In the genomic region with DNA sequence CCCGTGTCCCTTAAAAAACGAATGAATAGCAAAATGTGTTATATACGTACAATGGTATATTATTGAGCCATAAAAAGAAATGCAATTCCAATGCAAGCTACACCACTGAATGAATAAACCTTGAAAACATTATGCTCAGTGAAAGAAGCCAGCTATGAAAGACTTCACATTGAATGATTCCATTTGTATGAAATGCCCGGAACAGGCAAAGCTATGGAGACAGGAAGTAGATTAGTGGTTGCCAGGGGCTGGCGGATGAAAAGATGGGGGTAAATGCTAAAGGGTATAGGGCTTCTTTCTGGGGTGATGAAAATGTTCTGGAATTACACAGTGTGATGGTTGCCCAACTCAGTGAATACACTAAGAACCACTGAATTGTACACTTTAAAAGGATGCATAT, we compare ENCODE assay signal across 19 cellular contexts.
"Had no signal": no experiment of that assay in that cellular context is flagged by ENCODE, and none has a peak within 500 bp of the region (broad histone marks: within the 10 kb centered on the region; RNA-seq: fewer than 3 reads in every experiment).

No MANE protein-coding gene starts in this region.

- H3K36me3 ChIP-seq: ovary, uterus had no signal

- H3K4me1 ChIP-seq: adrenal gland, right lobe of liver, suprapubic skin, transverse colon, uterus had no signal

- H3K9me3 ChIP-seq: adrenal gland, ovary, right lobe of liver, suprapubic skin, transverse colon, uterus had no signal

- H3K4me3 ChIP-seq: adrenal gland, ovary, right lobe of liver, smooth muscle cell, suprapubic skin, transverse colon, uterus had no signal

- DNase-seq: activated gamma-delta T cell treated with Interleukin-2 at 50 U/mL for 16 hours; adrenal gland; caudate nucleus; endodermal cell; erythroblast; immature natural killer cell; left ventricle myocardium superior; mesendoderm; naive thymus-derived CD4-positive, alpha-beta T cell; ovary; right lobe of liver; stimulated activated CD4-positive, alpha-beta T cell treated with anti-CD3 and anti-CD28 coated beads, Interleukin-4, amount 100 ng/mL, for 1 hour; stimulated activated naive CD8-positive, alpha-beta T cell treated with anti-CD3 and anti-CD28 coated beads, Interleukin-15, amount 100 ng/mL, for 72 hours; T-helper 17 cell; transverse colon; uterus had no signal

- ATAC-seq: activated CD4-positive, CD25-positive, alpha-beta regulatory T cell treated with anti-CD3 and anti-CD28 coated beads, Interleukin-2, amount 50 U/mL, for 24 hours; left ventricle myocardium superior; naive thymus-derived CD4-positive, alpha-beta T cell; stimulated activated naive CD8-positive, alpha-beta T cell treated with anti-CD3 and anti-CD28 coated beads, Interleukin-15, amount 100 ng/mL, for 72 hours; T-helper 17 cell had no signal

- H3K4me2 ChIP-seq: smooth muscle cell had no signal

- H3K27ac ChIP-seq: adrenal gland, ovary, right lobe of liver, suprapubic skin, transverse colon, uterus had no signal

- H3K27me3 ChIP-seq: adrenal gland, ovary, right lobe of liver, suprapubic skin, transverse colon, uterus had no signal
